Comparison of ENCODE assay signal across 8 cellular contexts in the genomic region with DNA sequence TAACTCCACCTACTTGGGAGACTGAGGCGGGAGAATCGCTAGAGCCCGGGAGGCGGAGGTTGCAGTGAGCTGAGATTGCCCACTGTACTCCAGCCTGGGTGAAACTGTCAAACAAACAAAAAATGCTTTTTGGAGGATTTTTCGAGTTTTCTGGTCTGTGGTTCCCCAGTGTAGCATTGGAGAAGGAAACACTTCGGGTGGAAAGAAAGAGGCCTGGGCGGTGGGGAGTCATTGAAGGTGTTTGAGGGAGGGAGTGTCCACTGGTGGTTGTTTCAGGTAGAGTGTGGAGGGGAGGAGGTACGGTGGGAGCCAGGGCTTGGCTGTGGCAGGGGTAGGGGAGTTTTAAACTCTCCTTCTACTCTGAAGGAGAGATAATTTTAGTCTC. TPM values are rescaled to one million over a fixed set of nuclear protein-coding genes. Genes with fewer than 3 reads are reported as not detected.
A peak's percentile ranks its signal among the peaks of the same experiment; 100 is the strongest.
DNase-seq lines count a peak whose midpoint lies in the region; ATAC-seq and TF ChIP-seq lines count a peak whose summit lies in the region.

No MANE protein-coding gene starts in this region.

- H3K36me3 ChIP-seq in Loucy (ENCODE audit: insufficient read depth, low read length), result no peaks in the 10 kb centered on the region

- peak overlapping the region; percentile 86 to 98 (median 94) for H3K27ac Mint-ChIP-seq in naive thymus-derived CD8-positive, alpha-beta T cell

- peaks cover 12% of the 10 kb centered on the region for H3F3A ChIP-seq in Loucy (ENCODE audit: low read depth)

- H3K27ac ChIP-seq in coronary artery, result peak overlapping the region; percentile 99

- H3K36me3 Mint-ChIP-seq in naive thymus-derived CD8-positive, alpha-beta T cell, result peaks cover 4 to 12% (median 5%) of the 10 kb centered on the region in 3 donors

- H3K4me1 ChIP-seq in Loucy (ENCODE audit: insufficient read depth, low read length, poor library complexity, severe bottlenecking), result peaks cover 34% of the 10 kb centered on the region

- H3K9me2 ChIP-seq in Loucy (replicated peaks; ENCODE audit: low read depth, low read length), result no peaks in the 10 kb centered on the region

- peak overlapping the region; percentile 83 to 99 (median 92) for H3K4me3 Mint-ChIP-seq in naive thymus-derived CD8-positive, alpha-beta T cell

- H2AFZ ChIP-seq in Loucy (ENCODE audit: low read length), result no peak overlapping the region

- H3K9me3 Mint-ChIP-seq in naive thymus-derived CD8-positive, alpha-beta T cell, result no peaks in the 10 kb centered on the region

- POLR2A ChIA-PET in naive thymus-derived CD8-positive, alpha-beta T cell (lab: Charles Lee), result interaction anchor here (1.2 to 6.3 kb wide), 5 partner anchors 10 to 116 kb away, joined by 3 to 50 read pairs (median 9); partner anchors contain the start of genes SGSH and SLC26A11

- H3K9ac ChIP-seq in Loucy (ENCODE audit: low read depth, low read length, poor library complexity, severe bottlenecking), result peak overlapping the region; percentile 98

- peaks cover 7% of the 10 kb centered on the region for H4K20me1 ChIP-seq in Loucy (ENCODE audit: insufficient read depth, low read length, poor library complexity, severe bottlenecking)

- peaks cover 16 to 58% (median 49%) of the 10 kb centered on the region in 4 donors for H3K4me1 Mint-ChIP-seq in naive thymus-derived CD8-positive, alpha-beta T cell

- DNase-seq in AG10803 (ENCODE audit: low read depth), result no peak
- DNase-seq in coronary artery (ENCODE audit: low spot score), result no peak
- DNase-seq in naive thymus-derived CD8-positive, alpha-beta T cell, result no peak
- DNase-seq in putamen (ENCODE audit: low spot score), result no peak
- no peak for DNase-seq in kidney glomerular epithelial cell (lab: John Stamatoyannopoulos, UW)
- no peak for DNase-seq in superior temporal gyrus (ENCODE audit: extremely low spot score)

- TF ChIP-seq CTCF in AG10803 (conservative IDR thresholded peaks at IDR 0.05; ENCODE audit: low read length) (no peak), Loucy (conservative IDR thresholded peaks at IDR 0.05; ENCODE audit: low read length) (no peak), coronary artery (IDR thresholded peaks at IDR 0.05) (no peak)

- peaks cover 42% of the 10 kb centered on the region for H3K79me2 ChIP-seq in Loucy (ENCODE audit: insufficient read depth, low read length)

- H3K9me3 ChIP-seq in Loucy (ENCODE audit: insufficient read depth, low read depth, low read length), result no peaks in the 10 kb centered on the region

- H3K27me3 Mint-ChIP-seq in naive thymus-derived CD8-positive, alpha-beta T cell, result peaks cover 0 to 2% (median 0%) of the 10 kb centered on the region in 5 donors

- peak overlapping the region; percentile 95 for H3K4me2 ChIP-seq in Loucy (ENCODE audit: low read depth, low read length, poor library complexity, severe bottlenecking)

- H3K4me3 ChIP-seq in AG10803 (ENCODE audit: low read length), result peak overlapping the region; percentile 85
- H3K4me3 ChIP-seq in Loucy (ENCODE audit: low read length, poor library complexity, severe bottlenecking), result peak overlapping the region; percentile 99
- peak overlapping the region; percentile 97 for H3K4me3 ChIP-seq in coronary artery

- H3K27me3 ChIP-seq in Loucy (ENCODE audit: insufficient read depth, low read length, poor library complexity, severe bottlenecking), result no peaks in the 10 kb centered on the region

- ATAC-seq in naive thymus-derived CD8-positive, alpha-beta T cell, result no peak
- no peak for ATAC-seq in HG02763 (IDR thresholded peaks at IDR 0.05; ENCODE audit: unreplicated experiment)

RNA-seq across cellular contexts. Expression of gene RNF213, which starts 1.2 kb away (rescaled TPM):
- 100 to 1,000 TPM; 323 to 328 TPM for total RNA-seq in naive thymus-derived CD8-positive, alpha-beta T cell
- polyA plus RNA-seq in naive thymus-derived CD8-positive, alpha-beta T cell, result 10 to 100 TPM; 27.1 to 52.2 (median 39.1) TPM

RNA-seq across cellular contexts. Expression of gene SLC26A11, which starts 41.7 kb away (rescaled TPM):
- total RNA-seq in naive thymus-derived CD8-positive, alpha-beta T cell, result 10 to 100 TPM; 93.1 to 96.2 TPM
- 1 to 10 TPM; 4.8 to 8.4 (median 5.7) TPM for polyA plus RNA-seq in naive thymus-derived CD8-positive, alpha-beta T cell

RNA-seq across cellular contexts. Expression of gene SGSH, which starts 41.8 kb away (rescaled TPM):
- 100 to 1,000 TPM; 138 to 143 TPM for total RNA-seq in naive thymus-derived CD8-positive, alpha-beta T cell
- 10 to 100 TPM; 20.1 to 36.5 (median 25.6) TPM for polyA plus RNA-seq in naive thymus-derived CD8-positive, alpha-beta T cell
